Comparison of ENCODE assay signal across 10 cellular contexts in the genomic region with DNA sequence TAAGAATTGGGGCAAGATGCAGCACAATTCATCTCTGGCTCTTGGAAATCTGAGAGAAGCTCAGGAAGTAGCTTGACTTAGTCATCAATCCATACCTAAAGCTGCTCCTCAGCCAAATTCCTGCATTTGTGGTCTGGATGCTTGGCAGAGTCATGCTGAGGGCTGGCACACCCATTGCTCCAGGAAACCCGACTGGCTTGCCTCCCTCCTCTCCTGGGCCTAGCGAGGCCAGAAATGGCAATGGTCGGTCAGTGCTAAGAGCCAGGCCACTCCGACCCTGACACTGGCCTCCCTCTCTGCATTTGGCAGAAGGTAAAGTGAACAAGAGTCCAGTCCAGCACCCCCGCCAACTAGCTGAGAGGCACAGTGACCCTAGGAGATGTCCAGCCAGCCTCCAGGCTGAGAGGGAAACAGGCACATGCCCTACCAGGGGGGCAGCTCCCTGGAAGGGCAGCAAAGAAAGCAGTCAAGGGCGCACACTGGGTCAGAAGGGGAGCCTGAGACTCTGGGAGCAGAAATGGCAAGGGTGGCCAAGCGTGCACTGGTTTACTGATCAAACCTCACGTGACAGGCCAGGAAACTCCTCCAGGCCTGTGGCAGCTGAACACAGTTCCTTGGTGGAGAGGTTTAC. TPM values are rescaled to one million over a fixed set of nuclear protein-coding genes. Genes with fewer than 3 reads are reported as not detected.
DNase-seq lines count a peak whose midpoint lies in the region; TF ChIP-seq lines count a peak whose summit lies in the region.
"Had no signal": no experiment of that assay in that cellular context is flagged by ENCODE, and none has a peak within 500 bp of the region (broad histone marks: within the 10 kb centered on the region; RNA-seq: fewer than 3 reads in every experiment).

No MANE protein-coding gene starts in this region.

- no peak overlapping the region for H3K4me3 Mint-ChIP-seq in Calu3 (ENCODE audit: low read depth, unreplicated experiment)

- TF ChIP-seq CTCF in Calu3 (IDR thresholded peaks at IDR 0.05; ENCODE audit: unreplicated experiment) (no peak), PC-9 (conservative IDR thresholded peaks at IDR 0.05) (no peak; the same call in 1 of the 2 replicates)

- peaks cover 26% of the 10 kb centered on the region for H3K4me1 ChIP-seq in PC-9 (replicated peaks; ENCODE audit: insufficient read depth)
- H3K4me1 ChIP-seq in esophagus (ENCODE audit: control insufficient read depth in 2 of 2, insufficient read depth in 2 of 2, low read length in 1 of 2): peaks cover 3 to 8% of the 10 kb centered on the region in 2 donors

- H3K36me3 Mint-ChIP-seq in Calu3 (ENCODE audit: insufficient read depth, unreplicated experiment): peaks cover 58% of the 10 kb centered on the region

- intact Hi-C loops in Calu3 (cut with micrococcal nuclease; ENCODE audit: unreplicated experiment): no loop called here
- intact Hi-C loops in PC-9 (cut with micrococcal nuclease; ENCODE audit: unreplicated experiment): loop anchor here (1.0 kb wide), 2 partner anchors 11 to 33 kb away; no protein-coding TSS in a partner anchor

- H3K4me3 ChIP-seq in PC-9: no peak overlapping the region
- H3K4me3 ChIP-seq in esophagus (ENCODE audit: low read depth in 1 of 2, low read length in 2 of 2): no peak overlapping the region

- H3K9me3 ChIP-seq in PC-9 (ENCODE audit: insufficient read depth, low read depth) (no peaks in the 10 kb centered on the region), esophagus (ENCODE audit: control insufficient read depth in 2 of 2, insufficient read depth in 1 of 2, low read depth in 1 of 2, low read length in 1 of 2) (no peaks in the 10 kb centered on the region)

- H3K36me3 ChIP-seq in PC-9 (ENCODE audit: low read depth) (peaks cover 24% of the 10 kb centered on the region), esophagus (ENCODE audit: control insufficient read depth in 2 of 2, insufficient read depth in 2 of 2, low read length in 1 of 2) (peaks cover 30 to 53% of the 10 kb centered on the region in 2 donors)

- no peaks in the 10 kb centered on the region for H3K9me3 Mint-ChIP-seq in Calu3 (ENCODE audit: low read depth, unreplicated experiment)

- H2AFZ ChIP-seq in PC-9: no peak overlapping the region
- H2AFZ ChIP-seq: parathyroid adenoma had no signal

- H3K27me3 Mint-ChIP-seq in Calu3 (ENCODE audit: unreplicated experiment): no peaks in the 10 kb centered on the region

- peak overlapping the region; percentile 82 for H3K27ac Mint-ChIP-seq in Calu3 (ENCODE audit: unreplicated experiment)

- POLR2A ChIA-PET in PC-9 (lab: Charles Lee; ENCODE audit: unreplicated experiment): interaction anchor here (0.5 to 2.5 kb wide), 9 partner anchors 9 to 1052 kb away, joined by 3 to 42 read pairs (median 5); partner anchors contain the start of genes IFT20, POLDIP2 and TNFAIP1

- H3K27me3 ChIP-seq in PC-9 (ENCODE audit: insufficient read depth, low read depth) (no peaks in the 10 kb centered on the region), esophagus (ENCODE audit: control insufficient read depth in 1 of 2, insufficient read depth in 2 of 2, low read length in 2 of 2) (no peaks in the 10 kb centered on the region)

- H3K27ac ChIP-seq in PC-9 (peak overlapping the region; percentile 72), esophagus (ENCODE audit: low read depth in 2 of 2, low read length in 1 of 2) (peak overlapping the region; percentile 29 to 61)

- peak overlapping the region; percentile 39 for H3K4me2 ChIP-seq in PC-9

- H4K20me1 ChIP-seq in PC-9 (ENCODE audit: insufficient read depth): 0 out of 2 replicates have a peak, but pooled peaks cover 3% of the 10 kb centered on the region

- H3K4me1 Mint-ChIP-seq in Calu3 (ENCODE audit: low read depth, unreplicated experiment): peaks cover 21% of the 10 kb centered on the region

- DNase-seq in Calu3 (peak; percentile 63), PC-9 (peak; percentile 82 to 89), non-pigmented ciliary epithelial cell (ENCODE audit: low read depth) (peak; percentile 79), epidermal melanocyte (ENCODE audit: insufficient read length, low spot score) (no peak), G401 (ENCODE audit: low spot score) (no peak)
- no peak for DNase-seq in activated naive CD4-positive, alpha-beta T cell treated with anti-CD3 and anti-CD28 coated beads, Interleukin-2, amount 50 U/mL, for 16 hours
- DNase-seq in central memory CD4-positive, alpha-beta T cell: no peak
- DNase-seq: GDM1 had no signal

- TSS peak; percentile 34 for BruUV-seq in Calu3 (replicated peaks; lab: Mats Ljungman, UMichigan)
- TSS peak; percentile 13 for BruUV-seq in PC-9 (replicated peaks; lab: Mats Ljungman, UMichigan)

- CTCF ChIA-PET in Calu3 (lab: Charles Lee) (interaction anchor here (1.0 to 2.0 kb wide), 4 partner anchors 10 to 96 kb away, joined by 3 to 9 read pairs (median 6); partner anchors contain the start of genes POLDIP2 and TNFAIP1), PC-9 (lab: Charles Lee) (interaction anchor here (0.7 kb wide), 2 partner anchors 9 to 12 kb away, joined by 3 to 6 read pairs; partner anchors contain the start of genes IFT20 and TNFAIP1)

- no peaks in the 10 kb centered on the region for H3K9me2 ChIP-seq in PC-9 (ENCODE audit: insufficient read depth)

- WGBS in esophagus, 2 donors: 63 to 66% methylated on average over 8 of the region's 8 CpGs

- in situ Hi-C loops in G401 (cut with HindIII; ENCODE audit: low sequenced_read_pairs): no loop called here

- H3K79me2 ChIP-seq in PC-9 (ENCODE audit: low read depth): no peaks in the 10 kb centered on the region
- H3K79me2 ChIP-seq: parathyroid adenoma had no signal

- peaks cover 56% of the 10 kb centered on the region for H3F3A ChIP-seq in PC-9 (ENCODE audit: insufficient read depth, low read depth)

RNA-seq across cellular contexts. Expression of gene POLDIP2, which starts 10.0 kb away (rescaled TPM):
- 82.7 and 85.9 TPM in 2 replicates for total RNA-seq in Calu3 (2022)
- 84.5 and 98.2 TPM in 2 replicates for total RNA-seq in PC-9 (2021)
- polyA plus RNA-seq in esophagus: 10 to 100 TPM; 29.8 to 69.3 TPM
- total RNA-seq in G401 (2014; rRNA removed; shearing (Covaris generic)): 200 and 227 TPM in 2 replicates

RNA-seq across cellular contexts. Expression of gene TNFAIP1, which starts 11.8 kb away (rescaled TPM):
- 45.9 and 49.4 TPM in 2 replicates for total RNA-seq in Calu3 (2022)
- total RNA-seq in PC-9 (2021): 46.8 and 48.8 TPM in 2 replicates
- polyA plus RNA-seq in esophagus: 10 to 100 TPM in 1 of 2 donors, 1 to 10 TPM in 1; 9.7 to 22.6 TPM
- total RNA-seq in G401 (2014; rRNA removed; shearing (Covaris generic)): 25.3 and 27.7 TPM in 2 replicates

RNA-seq across cellular contexts. Expression of gene IFT20, which starts 12.1 kb away (rescaled TPM):
- total RNA-seq in Calu3 (2022): 31.9 and 32.1 TPM in 2 replicates
- 35.3 and 42.3 TPM in 2 replicates for total RNA-seq in PC-9 (2021)
- 10 to 100 TPM; 23.3 to 35.7 TPM for polyA plus RNA-seq in esophagus
- 21.5 and 29.1 TPM in 2 replicates for total RNA-seq in G401 (2014; rRNA removed; shearing (Covaris generic))

RNA-seq across cellular contexts. Expression of gene SEBOX, which starts 17.6 kb away (rescaled TPM):
- total RNA-seq in Calu3 (2022) (not detected in 2 replicates), PC-9 (2021) (not detected in 2 replicates)
- not detected for polyA plus RNA-seq in esophagus
- not detected in 2 replicates for total RNA-seq in G401 (2014; rRNA removed; shearing (Covaris generic))

RNA-seq across cellular contexts. Expression of gene VTN, which starts 22.7 kb away (rescaled TPM):
- 0.22 TPM in 1 of 2 replicates, not detected in the other for total RNA-seq in Calu3 (2022)
- not detected in 2 replicates for total RNA-seq in PC-9 (2021)
- under 1 TPM; 0.22 to 0.51 TPM for polyA plus RNA-seq in esophagus
- 12.4 and 13.1 TPM in 2 replicates for total RNA-seq in G401 (2014; rRNA removed; shearing (Covaris generic))

Comparison
In these comparisons a context has a peak if more than half of its experiments do, and no peak if none do; other contexts are left out.
1. DNase-seq: peak in Calu3 (single experiment), PC-9 (2 of 2) and non-pigmented ciliary epithelial cell (single experiment); none in activated naive CD4-positive, alpha-beta T cell treated with anti-CD3 and anti-CD28 coated beads, Interleukin-2, amount 50 U/mL, for 16 hours (single experiment), epidermal melanocyte (single experiment), G401 (single experiment) and central memory CD4-positive, alpha-beta T cell (single experiment).